Comparison of ENCODE assay signal across 31 cellular contexts in the genomic region with DNA sequence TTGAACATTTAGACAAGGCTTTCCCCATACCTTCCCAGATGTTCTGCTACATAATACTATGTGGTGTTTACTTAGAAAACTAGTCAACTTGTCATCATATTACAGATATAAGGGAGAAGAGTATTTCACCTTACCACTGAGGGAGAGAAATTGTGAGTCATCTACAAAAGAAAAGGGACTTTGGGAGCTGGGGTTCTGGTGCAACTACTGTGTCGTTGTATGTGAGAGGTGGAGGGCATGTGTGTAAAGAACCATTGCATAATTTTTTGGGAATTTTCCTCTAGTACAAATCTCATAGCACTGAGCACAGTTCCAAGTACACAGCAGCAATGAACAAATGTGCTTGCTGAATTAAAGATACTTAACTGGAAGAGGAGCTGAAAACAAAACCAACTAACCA.
"Had no signal": no experiment of that assay in that cellular context is flagged by ENCODE, and none has a peak within 500 bp of the region (broad histone marks: within the 10 kb centered on the region; RNA-seq: fewer than 3 reads in every experiment).

No MANE protein-coding gene starts in this region.

- H3K4me3 ChIP-seq: adrenal gland, MG63, Peyer's patch had no signal

- ATAC-seq: activated CD8-positive, alpha-beta T cell treated with anti-CD3 and anti-CD28 coated beads for 36 hours; activated naive CD4-positive, alpha-beta T cell treated with anti-CD3 and anti-CD28 coated beads, Interleukin-2, amount 50 U/mL, for 72 hours; PC-3 had no signal

- H3K9me3 ChIP-seq: adrenal gland, MG63, Peyer's patch had no signal

- H3K4me3 Mint-ChIP-seq: activated CD4-positive, alpha-beta T cell treated with anti-CD3 and anti-CD28 coated beads, Interleukin-2, amount 10 ng/mL, durations not matched to agents 24 days and 14 days; activated CD8-positive, alpha-beta T cell treated with anti-CD3 and anti-CD28 coated beads for 36 hours; activated naive CD4-positive, alpha-beta T cell treated with anti-CD3 and anti-CD28 coated beads for 36 hours; brain; IgD-negative memory B cell had no signal

- H3K4me1 Mint-ChIP-seq: activated CD4-positive, alpha-beta T cell treated with anti-CD3 and anti-CD28 coated beads, Interleukin-2, amount 10 ng/mL, durations not matched to agents 24 days and 14 days; brain had no signal

- H3K27me3 ChIP-seq: adrenal gland, MG63, Peyer's patch had no signal

- H3K36me3 ChIP-seq: adrenal gland, MG63, Peyer's patch, WERI-Rb-1 had no signal

- H3K36me3 Mint-ChIP-seq: activated naive CD4-positive, alpha-beta T cell treated with anti-CD3 and anti-CD28 coated beads, Interleukin-2, amount 50 U/mL, for 72 hours; brain; IgD-negative memory B cell had no signal

- H3K27ac ChIP-seq: adrenal gland, Peyer's patch, WERI-Rb-1 had no signal

- H3K27me3 Mint-ChIP-seq: activated CD4-positive, alpha-beta T cell treated with anti-CD3 and anti-CD28 coated beads, Interleukin-2, amount 10 ng/mL, durations not matched to agents 24 days and 14 days; brain had no signal

- H3K4me1 ChIP-seq: Peyer's patch had no signal

- H3K9me3 Mint-ChIP-seq: activated CD4-positive, alpha-beta T cell treated with anti-CD3 and anti-CD28 coated beads, Interleukin-2, amount 10 ng/mL, durations not matched to agents 24 days and 14 days; activated CD8-positive, alpha-beta T cell treated with anti-CD3 and anti-CD28 coated beads for 36 hours; activated naive CD4-positive, alpha-beta T cell treated with anti-CD3 and anti-CD28 coated beads for 36 hours; activated T-helper 2 cell treated with anti-CD3 and anti-CD28 coated beads, Interferon-gamma antibody, Interleukin-2, Interleukin-4, amounts not matched to agents 10 μg/mL and 5 μg/mL and 100 μg/mL, durations not matched to agents 14 hours and 24 hours and 36 hours had no signal

- H3K27ac Mint-ChIP-seq: activated CD4-positive, alpha-beta T cell treated with anti-CD3 and anti-CD28 coated beads, Interleukin-2, amount 10 ng/mL, durations not matched to agents 24 days and 14 days; activated CD8-positive, alpha-beta T cell treated with anti-CD3 and anti-CD28 coated beads for 36 hours; activated naive CD4-positive, alpha-beta T cell treated with anti-CD3 and anti-CD28 coated beads for 36 hours; activated naive CD4-positive, alpha-beta T cell treated with anti-CD3 and anti-CD28 coated beads, Interleukin-2, amount 50 U/mL, for 72 hours; activated T-helper 2 cell treated with anti-CD3 and anti-CD28 coated beads, Interferon-gamma antibody, Interleukin-2, Interleukin-4, amounts not matched to agents 10 μg/mL and 5 μg/mL and 100 μg/mL, durations not matched to agents 14 hours and 24 hours and 36 hours; brain; IgD-negative memory B cell had no signal

- DNase-seq: activated CD4-positive, alpha-beta T cell treated with anti-CD3 and anti-CD28 coated beads for 1 hour; activated CD4-positive, alpha-beta T cell treated with anti-CD3 and anti-CD28 coated beads, Interleukin-2, amount 10 ng/mL, durations not matched to agents 24 days and 14 days; activated CD4-positive, alpha-beta T cell treated with anti-CD3 and anti-CD28 coated beads, Interleukin-2, amount 50 U/mL, for 4 hours; activated CD4-positive, CD25-positive, alpha-beta regulatory T cell; activated CD8-positive, alpha-beta T cell treated with anti-CD3 and anti-CD28 coated beads for 36 hours; activated gamma-delta T cell treated with Interleukin-2 at 50 U/mL for 16 hours; activated naive CD4-positive, alpha-beta T cell treated with anti-CD3 and anti-CD28 coated beads for 36 hours; activated T-cell treated with anti-CD3 and anti-CD28 coated beads, Interleukin-2, amount 50 U/mL, for 1 hour; adrenal gland; Karpas-422; KBM-7; MG63; NCI-H1048; NCI-H1105 treated with DMSO at 0.1 percent for 48 hours; NCI-H1436; NCI-H1694; NCI-H1930; NCI-H345; NCI-H524 treated with DMSO at 0.1 percent for 48 hours; NK-92 treated with Interleukin-12 subunit alpha and Interleukin-12 subunit beta, amount 100 ng/mL, for 24 hours; PC-3; Peyer's patch; RPMI8226; SW 1271; T-helper 1 cell; T1000; WERI-Rb-1 had no signal
